Comparison of ENCODE assay signal across 8 cellular contexts in genomic region chr2:27050281-27050995, GRCh38. TPM values are rescaled to one million over a fixed set of nuclear protein-coding genes. Genes with fewer than 3 reads are reported as not detected.
DNase-seq lines count a peak whose midpoint lies in the region; ATAC-seq, FAIRE-seq and TF ChIP-seq lines count a peak whose summit lies in the region.

No MANE protein-coding gene starts in this region.

- peak overlapping the region; percentile 82 for H3K4me2 ChIP-seq in endothelial cell of umbilical vein (ENCODE audit: insufficient read depth, low read length)

- H3K79me2 ChIP-seq in endothelial cell of umbilical vein (ENCODE audit: control insufficient read depth, insufficient read depth, low read length), result no peaks in the 10 kb centered on the region

- H3K4me1 ChIP-seq in NT2/D1 (ENCODE audit: insufficient read depth, insufficient read length), result peaks cover 2% of the 10 kb centered on the region
- peaks cover 12% of the 10 kb centered on the region for H3K4me1 ChIP-seq in endothelial cell of umbilical vein (ENCODE audit: control insufficient read depth, extremely low read depth, insufficient read depth, low read length)

- DNase-seq in Calu3, result peak; percentile 91
- DNase-seq in HUDEP-2 (lab: John Stamatoyannopoulos, UW; ENCODE audit: unreplicated experiment in 76 of 76), result peak; percentile 31 to 98 (median 86)
- peak; percentile 88 for DNase-seq in NT2/D1 (ENCODE audit: low read depth, low spot score)
- DNase-seq in activated CD8-positive, alpha-beta memory T cell treated with anti-CD3 and anti-CD28 coated beads, Interleukin-2, amount 50 U/mL, for 4 hours, result peak; percentile 88
- DNase-seq in endothelial cell of umbilical vein (ENCODE audit: low read depth, low spot score), result peak; percentile 98
- DNase-seq in middle frontal gyrus (ENCODE audit: extremely low spot score, low spot score), result peak; percentile 95
- peak; percentile 65 to 85 for DNase-seq in stimulated activated CD8-positive, alpha-beta memory T cell treated with anti-CD3 and anti-CD28 coated beads, Interleukin-2, amount 100 ng/mL, for 48 hours (ENCODE audit: low read depth in 2 of 2)

- peak; percentile 96 for TF ChIP-seq POLR2A in endothelial cell of umbilical vein (IDR thresholded peaks at IDR 0.05; ENCODE audit: low read depth, low read length)

- peak overlapping the region; percentile 91 for H3K4me3 Mint-ChIP-seq in Calu3 (ENCODE audit: low read depth, unreplicated experiment)

- intact Hi-C loops in Calu3 (cut with micrococcal nuclease; ENCODE audit: unreplicated experiment), result loop anchor here (2.0 kb wide), 1 partner anchor 18 kb away; the partner anchor contains the start of gene TMEM214
- intact Hi-C loops in endothelial cell of umbilical vein (cut with micrococcal nuclease), result loop anchor here (1.0 kb wide), 3 partner anchors 18 to 36 kb away; partner anchors contain the start of genes KHK and TMEM214

- TF ChIP-seq CTCF in Calu3 (IDR thresholded peaks at IDR 0.05; ENCODE audit: unreplicated experiment) (peak; percentile 40), endothelial cell of umbilical vein (IDR thresholded peaks at IDR 0.05; ENCODE audit: extremely low read depth in 1 of 2, insufficient read depth in 1 of 2, low read depth in 1 of 2, low read length in 2 of 2) (peak; percentile 18 to 52)

- BruUV-seq in Calu3 (replicated peaks; lab: Mats Ljungman, UMichigan) (no TSS peak), endothelial cell of umbilical vein (replicated peaks; lab: Mats Ljungman, UMichigan) (no TSS peak)

- peaks cover 20% of the 10 kb centered on the region for H3K4me1 Mint-ChIP-seq in Calu3 (ENCODE audit: low read depth, unreplicated experiment)

- peak overlapping the region; percentile 65 for H3K4me3 ChIP-seq in NT2/D1 (ENCODE audit: insufficient read length, low read depth)
- H3K4me3 ChIP-seq in endothelial cell of umbilical vein (replicated peaks in 1 of 3; ENCODE audit: insufficient read depth in 1 of 3, low read depth in 1 of 3, low read length in 3 of 3), result peak overlapping the region; percentile 66 to 76 (median 73)

- no peaks in the 10 kb centered on the region for H3K9me3 Mint-ChIP-seq in Calu3 (ENCODE audit: low read depth, unreplicated experiment)

- H3K9me3 ChIP-seq in NT2/D1 (ENCODE audit: insufficient read depth, low read length) (no peaks in the 10 kb centered on the region), endothelial cell of umbilical vein (replicated peaks; ENCODE audit: control insufficient read depth, insufficient read depth, low read length) (no peaks in the 10 kb centered on the region)

- H3K27me3 Mint-ChIP-seq in Calu3 (ENCODE audit: unreplicated experiment), result peaks cover 17% of the 10 kb centered on the region

- FAIRE-seq in endothelial cell of umbilical vein (lab: Jason Lieb, UNC), result no peak

- H2AFZ ChIP-seq in endothelial cell of umbilical vein (ENCODE audit: low read depth, low read length), result peak overlapping the region; percentile 86

- POLR2A ChIA-PET in endothelial cell of umbilical vein (lab: Charles Lee), result interaction anchor here (0.8 to 2.2 kb wide), 4 partner anchors 21 to 84 kb away, joined by 3 to 7 read pairs (median 4); partner anchors contain the start of genes KHK, OST4 and PREB

- H3K9me1 ChIP-seq in endothelial cell of umbilical vein (replicated peaks; ENCODE audit: control insufficient read depth, extremely low read depth, insufficient read depth, low read length), result no peaks in the 10 kb centered on the region

- H3K27ac ChIP-seq in endothelial cell of umbilical vein (ENCODE audit: insufficient read depth, low read depth, low read length), result peak overlapping the region; percentile 60

- peak; percentile 48 for ATAC-seq in GM21390 (IDR thresholded peaks at IDR 0.05; ENCODE audit: unreplicated experiment)

- H3K27me3 ChIP-seq in NT2/D1 (ENCODE audit: insufficient read depth, insufficient read length) (no peaks in the 10 kb centered on the region), endothelial cell of umbilical vein (ENCODE audit: control insufficient read depth in 2 of 2, insufficient read depth in 2 of 2, low read length in 2 of 2) (no peaks in the 10 kb centered on the region)

- H3K9ac ChIP-seq in NT2/D1 (ENCODE audit: insufficient read length, low read depth) (peak overlapping the region; percentile 71), endothelial cell of umbilical vein (replicated peaks; ENCODE audit: extremely low read depth, insufficient read depth, low read length) (peak overlapping the region; percentile 31)

- H3K36me3 Mint-ChIP-seq in Calu3 (ENCODE audit: insufficient read depth, unreplicated experiment), result peaks cover 55% of the 10 kb centered on the region

- no peaks in the 10 kb centered on the region for H4K20me1 ChIP-seq in endothelial cell of umbilical vein (replicated peaks; ENCODE audit: control insufficient read depth, extremely low read depth, insufficient read depth, low read length)

- H3K27ac Mint-ChIP-seq in Calu3 (ENCODE audit: unreplicated experiment), result peak overlapping the region; percentile 99

- dilution Hi-C loops in endothelial cell of umbilical vein (cut with MboI; ENCODE audit: extremely low pct_ligation_motif_present, low sequenced_read_pairs), result no loop called here

- CTCF ChIA-PET in Calu3 (lab: Charles Lee) (interaction anchor here (0.6 to 2.1 kb wide), 9 partner anchors 11 to 1534 kb away, joined by 3 to 11 read pairs (median 6); partner anchors contain the start of genes OST4 and TMEM214), endothelial cell of umbilical vein (lab: Charles Lee) (interaction anchor here (0.7 to 5.9 kb wide), 17 partner anchors 9 to 253 kb away, joined by 3 to 39 read pairs (median 6); partner anchors contain the start of genes KHK, OST4, PREB and TMEM214)

- H3K36me3 ChIP-seq in NT2/D1 (ENCODE audit: insufficient read depth, insufficient read length, low read length) (peaks cover 28% of the 10 kb centered on the region), endothelial cell of umbilical vein (ENCODE audit: control insufficient read depth in 2 of 2, extremely low read depth in 1 of 2, insufficient read depth in 2 of 2, low read length in 2 of 2) (peaks cover 3 to 16% of the 10 kb centered on the region in 2 experiments)

TF ChIP-seq in endothelial cell of umbilical vein, 7 proteins besides CTCF, POLR2A, EP300 and RAD21 (continues in another document):
- peak; percentile 79 for TF ChIP-seq POLR2AphosphoS5 (IDR thresholded peaks at IDR 0.05; ENCODE audit: insufficient read depth, low read depth, low read length)

RNA-seq across cellular contexts. Expression of gene AGBL5, which starts 1.0 kb away (rescaled TPM):
- 20.2 and 25.2 TPM in 2 replicates for total RNA-seq in Calu3 (2022)
- total RNA-seq in endothelial cell of umbilical vein, result 27.5 and 28.2 TPM in 2 replicates
- 40.4 and 41.9 TPM in 2 replicates for polyA plus RNA-seq in endothelial cell of umbilical vein
- polyA plus RNA-seq in endothelial cell of umbilical vein (2011; cell fraction: cytosol; rRNA removed), result 38.6 and 40.2 TPM in 2 replicates
- 29.9 and 30.3 TPM in 2 replicates for polyA plus RNA-seq in endothelial cell of umbilical vein (2011; cell fraction: nucleus; rRNA removed)
- 20.9 and 26.2 TPM in 2 replicates for polyA plus RNA-seq in endothelial cell of umbilical vein (2012)
- polyA minus RNA-seq in endothelial cell of umbilical vein, result 51.6 and 62.5 TPM in 2 replicates
- polyA minus RNA-seq in endothelial cell of umbilical vein (2011; cell fraction: cytosol; rRNA and poly(A)+ RNA removed), result 32.7 TPM
- polyA minus RNA-seq in endothelial cell of umbilical vein (2011; cell fraction: nucleus; rRNA and poly(A)+ RNA removed), result 12.9 and 13.8 TPM in 2 replicates

RNA-seq across cellular contexts. Expression of gene TMEM214, which starts 17.7 kb away (rescaled TPM):
- 75.9 and 79.6 TPM in 2 replicates for total RNA-seq in Calu3 (2022)
- total RNA-seq in endothelial cell of umbilical vein, result 107 and 109 TPM in 2 replicates
- 163 and 187 TPM in 2 replicates for polyA plus RNA-seq in endothelial cell of umbilical vein
- 91.6 and 94.5 TPM in 2 replicates for polyA plus RNA-seq in endothelial cell of umbilical vein (2011; cell fraction: cytosol; rRNA removed)
- 250 and 310 TPM in 2 replicates for polyA plus RNA-seq in endothelial cell of umbilical vein (2011; cell fraction: nucleus; rRNA removed)
- polyA plus RNA-seq in endothelial cell of umbilical vein (2012), result 76.9 and 85.2 TPM in 2 replicates
- polyA minus RNA-seq in endothelial cell of umbilical vein, result 228 and 237 TPM in 2 replicates
- polyA minus RNA-seq in endothelial cell of umbilical vein (2011; cell fraction: cytosol; rRNA and poly(A)+ RNA removed), result 62.8 TPM
- polyA minus RNA-seq in endothelial cell of umbilical vein (2011; cell fraction: nucleus; rRNA and poly(A)+ RNA removed), result 115 and 152 TPM in 2 replicates

RNA-seq across cellular contexts. Expression of gene OST4, which starts 21.0 kb away (rescaled TPM):
- total RNA-seq in Calu3 (2022), result 163 and 172 TPM in 2 replicates
- total RNA-seq in endothelial cell of umbilical vein, result 415 TPM in 2 replicates
- 1,189 and 2,226 TPM in 2 replicates for polyA plus RNA-seq in endothelial cell of umbilical vein
- 1,348 and 1,433 TPM in 2 replicates for polyA plus RNA-seq in endothelial cell of umbilical vein (2011; cell fraction: cytosol; rRNA removed)
- 218 and 389 TPM in 2 replicates for polyA plus RNA-seq in endothelial cell of umbilical vein (2011; cell fraction: nucleus; rRNA removed)
- polyA plus RNA-seq in endothelial cell of umbilical vein (2012), result 649 and 891 TPM in 2 replicates
- polyA minus RNA-seq in endothelial cell of umbilical vein, result 480 and 482 TPM in 2 replicates
- polyA minus RNA-seq in endothelial cell of umbilical vein (2011; cell fraction: cytosol; rRNA and poly(A)+ RNA removed), result 271 TPM
- polyA minus RNA-seq in endothelial cell of umbilical vein (2011; cell fraction: nucleus; rRNA and poly(A)+ RNA removed), result 72.7 and 111 TPM in 2 replicates

RNA-seq across cellular contexts. Expression of gene EMILIN1, which starts 28.0 kb away (rescaled TPM):
- 0.12 and 0.19 TPM in 2 replicates for total RNA-seq in Calu3 (2022)
- 4.1 and 16.6 TPM in 2 replicates for total RNA-seq in endothelial cell of umbilical vein
- 11.7 and 15.5 TPM in 2 replicates for polyA plus RNA-seq in endothelial cell of umbilical vein
- 4.1 and 8.0 TPM in 2 replicates for polyA plus RNA-seq in endothelial cell of umbilical vein (2011; cell fraction: cytosol; rRNA removed)
- polyA plus RNA-seq in endothelial cell of umbilical vein (2011; cell fraction: nucleus; rRNA removed), result 4.8 and 5.2 TPM in 2 replicates
- 0.24 and 0.33 TPM in 2 replicates for polyA plus RNA-seq in endothelial cell of umbilical vein (2012)
- polyA minus RNA-seq in endothelial cell of umbilical vein, result 5.9 and 6.2 TPM in 2 replicates
- polyA minus RNA-seq in endothelial cell of umbilical vein (2011; cell fraction: cytosol; rRNA and poly(A)+ RNA removed), result 1.3 TPM
- polyA minus RNA-seq in endothelial cell of umbilical vein (2011; cell fraction: nucleus; rRNA and poly(A)+ RNA removed), result 1.1 and 3.7 TPM in 2 replicates

RNA-seq across cellular contexts. Expression of gene KHK, which starts 36.1 kb away (rescaled TPM):
- total RNA-seq in Calu3 (2022), result 2.0 and 4.2 TPM in 2 replicates
- 3.7 and 4.4 TPM in 2 replicates for total RNA-seq in endothelial cell of umbilical vein
- polyA plus RNA-seq in endothelial cell of umbilical vein, result 2.4 and 2.9 TPM in 2 replicates
- polyA plus RNA-seq in endothelial cell of umbilical vein (2011; cell fraction: cytosol; rRNA removed), result 2.3 and 2.6 TPM in 2 replicates
- 2.3 and 2.6 TPM in 2 replicates for polyA plus RNA-seq in endothelial cell of umbilical vein (2011; cell fraction: nucleus; rRNA removed)
- polyA plus RNA-seq in endothelial cell of umbilical vein (2012), result 3.0 and 3.6 TPM in 2 replicates
- 2.4 and 3.2 TPM in 2 replicates for polyA minus RNA-seq in endothelial cell of umbilical vein
- polyA minus RNA-seq in endothelial cell of umbilical vein (2011; cell fraction: cytosol; rRNA and poly(A)+ RNA removed), result 2.3 TPM
- polyA minus RNA-seq in endothelial cell of umbilical vein (2011; cell fraction: nucleus; rRNA and poly(A)+ RNA removed), result 0.67 and 1.3 TPM in 2 replicates

Comparison
In these comparisons a context has a peak if more than half of its experiments do, and no peak if none do; other contexts are left out.
1. Peak in every context shown above with its lines: DNase-seq, ATAC-seq, H3K4me3 ChIP-seq and H3K27ac ChIP-seq.